ENCODE assay signal across 11 cellular contexts in the genomic region with DNA sequence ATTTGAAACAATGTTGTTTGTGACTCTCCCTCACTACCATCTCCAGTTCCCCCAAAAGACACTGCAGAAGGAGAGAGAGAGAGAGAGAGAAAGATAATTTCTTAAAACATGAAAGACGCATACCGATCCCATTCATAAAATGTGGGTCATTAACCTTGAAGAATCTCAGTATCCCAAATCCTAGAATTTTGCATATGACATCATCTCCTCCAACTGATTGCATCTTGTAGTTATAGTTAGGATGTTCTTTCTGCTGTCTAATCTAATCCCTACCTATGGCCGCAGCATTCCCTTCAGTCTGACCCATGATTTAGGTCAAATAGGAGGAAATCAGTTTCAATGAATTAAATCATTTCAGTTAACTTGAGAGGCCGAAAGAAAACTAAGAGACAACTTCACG.
"Had no signal": no experiment of that assay in that cellular context is flagged by ENCODE, and none has a peak within 500 bp of the region (broad histone marks: within the 10 kb centered on the region; RNA-seq: fewer than 3 reads in every experiment).

No MANE protein-coding gene starts in this region.

- H3K27ac ChIP-seq: GM23248 had no signal

- H3K9me3 ChIP-seq: HAP-1 had no signal

- H3K4me1 ChIP-seq: HAP-1 had no signal

- H3K9ac ChIP-seq: GM23248 had no signal

- H2AFZ ChIP-seq: GM23248, GM23338 had no signal

- H3K4me2 ChIP-seq: GM23338 had no signal

- H3K4me3 Mint-ChIP-seq: H9, HFFc6 had no signal

- DNase-seq: GM23248, GOT3, H7, H9, HCEC 1CT, HFFc6 had no signal

- H3K27ac Mint-ChIP-seq: GM23338, H9, HFFc6 had no signal

- ATAC-seq: GM23338, HCT116 had no signal

- H3K36me3 ChIP-seq: HAP-1 had no signal

- FAIRE-seq: H1, H54 had no signal

- H3K4me3 ChIP-seq: GM23248, GM23338, HAP-1 had no signal

- H3K9me3 Mint-ChIP-seq: H9, HFFc6 had no signal
